Comparison of ENCODE assay signal across 7 cellular contexts in the genomic region with DNA sequence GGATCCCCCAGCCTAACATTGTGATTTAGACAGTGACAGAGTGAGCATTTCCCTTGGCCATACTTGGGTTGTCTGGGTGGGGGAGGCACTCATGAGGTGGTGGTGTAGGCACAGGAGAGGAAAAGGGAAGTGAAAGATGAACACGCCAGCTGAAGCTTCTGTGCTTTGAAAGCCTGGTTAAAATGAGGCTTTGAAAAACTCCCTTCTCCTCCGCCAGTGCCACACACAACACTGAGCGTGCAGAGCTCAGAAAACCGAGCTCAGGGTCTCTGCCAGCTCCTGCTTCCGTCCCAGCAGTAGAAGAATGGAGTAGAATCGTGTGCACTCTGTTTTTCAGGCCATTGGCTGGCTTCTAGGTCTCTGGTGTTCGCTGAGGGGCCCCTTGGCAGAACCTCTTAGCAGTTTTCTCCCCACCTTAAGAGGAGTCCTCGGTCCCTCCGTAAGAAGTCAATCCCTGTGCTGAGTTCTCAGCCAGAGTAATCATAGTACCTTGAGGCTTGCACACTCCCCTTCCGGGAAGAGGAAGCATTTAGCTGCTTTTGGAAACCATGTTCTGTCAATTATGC. TPM values are rescaled to one million over a fixed set of nuclear protein-coding genes. Genes with fewer than 3 reads are reported as not detected.
DNase-seq lines count a peak whose midpoint lies in the region; ATAC-seq and TF ChIP-seq lines count a peak whose summit lies in the region.

No MANE protein-coding gene starts in this region.

- peaks cover 20% of the 10 kb centered on the region for H3K4me1 Mint-ChIP-seq in T-helper 17 cell
- H3K4me1 Mint-ChIP-seq in endothelial cell (ENCODE audit: unreplicated experiment), result peaks cover 20% of the 10 kb centered on the region

- H3K36me3 Mint-ChIP-seq in T-helper 17 cell (ENCODE audit: low read depth) (no peaks in the 10 kb centered on the region), endothelial cell (ENCODE audit: low read depth, unreplicated experiment) (peaks cover 6% of the 10 kb centered on the region)

- H3K4me3 ChIP-seq in skin epidermis, result peak overlapping the region in 1 of 7 experiments; percentile 2

- peak; percentile 86 for DNase-seq in GM19238 (ENCODE audit: insufficient read length, low spot score)
- no peak for DNase-seq in T-helper 17 cell
- no peak for DNase-seq in endothelial cell (ENCODE audit: low spot score)
- DNase-seq in NCI-H187 (lab: John Stamatoyannopoulos, UW), result no peak
- no peak for DNase-seq in NCI-H2227 treated with DMSO at 0.1 percent for 48 hours (lab: John Stamatoyannopoulos, UW)

- H3K4me3 Mint-ChIP-seq in T-helper 17 cell, result peak overlapping the region; percentile 89
- H3K4me3 Mint-ChIP-seq in endothelial cell (ENCODE audit: unreplicated experiment), result peak overlapping the region; percentile 59

- peak overlapping the region; percentile 84 for H3K27ac Mint-ChIP-seq in T-helper 17 cell
- H3K27ac Mint-ChIP-seq in endothelial cell (ENCODE audit: unreplicated experiment), result peak overlapping the region; percentile 70

- no peak for TF ChIP-seq CTCF in endothelial cell (IDR thresholded peaks at IDR 0.05; ENCODE audit: unreplicated experiment)

- peak; percentile 83 for ATAC-seq in HG03045 (IDR thresholded peaks at IDR 0.05; ENCODE audit: unreplicated experiment)
- ATAC-seq in T-helper 17 cell, result peak; percentile 90

- H3K9me3 Mint-ChIP-seq in endothelial cell (ENCODE audit: unreplicated experiment), result no peaks in the 10 kb centered on the region

- peak overlapping the region in 20 of 21 experiments; percentile 34 to 92 (median 76) for H3K27ac ChIP-seq in skin epidermis

- H3K9me3 ChIP-seq in T-helper 17 cell (ENCODE audit: control insufficient read depth, low read length, poor library complexity, severe bottlenecking), result no peaks in the 10 kb centered on the region

- H3K27me3 Mint-ChIP-seq in T-helper 17 cell (no peaks in the 10 kb centered on the region), endothelial cell (ENCODE audit: unreplicated experiment) (peaks cover 1% of the 10 kb centered on the region)

RNA-seq across cellular contexts. Expression of a gene that starts 12.9 kb away (rescaled TPM):
- 10 to 100 TPM; 54.8 to 72.8 TPM for total RNA-seq in T-helper 17 cell
- 82.3 TPM for total RNA-seq in endothelial cell (ENCODE audit: unreplicated experiment)

RNA-seq across cellular contexts. Expression of a gene that starts 39.0 kb away (rescaled TPM):
- total RNA-seq in T-helper 17 cell, result 1 to 10 TPM; 1.5 to 1.9 TPM
- total RNA-seq in endothelial cell (ENCODE audit: unreplicated experiment), result 3.5 TPM

RNA-seq across cellular contexts. Expression of a gene that starts 45.3 kb away (rescaled TPM):
- not detected for total RNA-seq in T-helper 17 cell
- not detected for total RNA-seq in endothelial cell (ENCODE audit: unreplicated experiment)
